27 cellular contexts compared by ENCODE assay signal in the genomic region with DNA sequence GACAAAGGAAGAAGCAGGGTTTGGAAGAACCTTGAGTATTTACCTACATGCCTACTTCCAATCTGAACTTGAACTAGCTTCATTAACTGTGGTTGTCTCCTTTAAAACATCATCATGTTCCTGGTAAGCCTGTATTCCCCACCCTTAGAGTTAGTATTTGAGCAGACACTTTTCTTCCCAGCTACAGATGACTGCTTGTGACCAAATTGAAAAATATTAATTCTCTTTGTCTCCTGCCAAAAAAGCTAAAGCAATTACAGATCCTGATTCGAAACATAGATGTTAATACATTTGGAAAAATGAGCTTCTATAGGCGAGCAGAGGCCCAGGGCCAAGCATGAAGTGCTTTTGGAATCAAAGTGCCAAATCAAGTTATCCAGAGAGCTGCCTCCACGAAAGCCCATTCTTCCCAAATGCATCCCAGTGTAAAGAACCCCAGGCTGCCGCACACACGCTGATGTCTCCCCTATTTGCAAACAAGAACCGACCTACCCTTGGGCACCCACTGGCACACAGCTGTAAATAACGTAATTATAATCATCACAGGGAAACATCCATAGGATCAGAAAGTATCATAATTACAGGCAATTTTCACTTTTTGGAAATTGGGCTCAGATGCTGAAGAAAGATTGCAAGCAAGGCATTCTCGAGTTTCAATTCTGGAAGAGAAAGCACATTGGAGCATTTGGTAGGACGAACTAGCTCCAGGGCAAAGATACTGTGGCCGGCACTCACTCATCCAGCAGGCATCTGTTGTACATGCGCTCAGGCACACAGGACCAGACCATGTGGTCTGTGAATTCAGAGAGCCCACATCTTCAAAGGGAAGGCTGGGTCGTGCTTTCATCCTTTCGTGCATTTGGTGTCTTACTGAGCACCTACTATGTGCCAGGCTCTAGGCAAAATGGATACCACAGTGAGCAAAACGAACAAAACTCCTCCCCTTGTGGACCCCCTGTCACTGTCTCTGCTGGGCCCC. TPM values are rescaled to one million over a fixed set of nuclear protein-coding genes. Genes with fewer than 3 reads are reported as not detected.
"Had no signal": no experiment of that assay in that cellular context is flagged by ENCODE, and none has a peak within 500 bp of the region (broad histone marks: within the 10 kb centered on the region; RNA-seq: fewer than 3 reads in every experiment).

No MANE protein-coding gene starts in this region.

- H3K27ac Mint-ChIP-seq: activated T-cell treated with anti-CD3 and anti-CD28 coated beads, Interleukin-2, amount 50 U/mL, for 72 hours; naive thymus-derived CD8-positive, alpha-beta T cell; stimulated activated naive CD8-positive, alpha-beta T cell treated with anti-CD3 and anti-CD28 coated beads, Interleukin-15, amount 100 ng/mL, for 72 hours had no signal

- H3K4me3 ChIP-seq: breast epithelium, esophagus muscularis mucosa, lower lobe of right lung, right lobe of liver, upper lobe of left lung had no signal

- H3K9me3 ChIP-seq: breast epithelium, esophagus muscularis mucosa, lower lobe of right lung, neutrophil, right lobe of liver, upper lobe of left lung had no signal

- H3K79me2 ChIP-seq: parathyroid adenoma had no signal

- H3K4me3 Mint-ChIP-seq: activated T-cell treated with anti-CD3 and anti-CD28 coated beads, Interleukin-2, amount 50 U/mL, for 72 hours; naive thymus-derived CD8-positive, alpha-beta T cell; stimulated activated naive CD8-positive, alpha-beta T cell treated with anti-CD3 and anti-CD28 coated beads, Interleukin-15, amount 100 ng/mL, for 72 hours had no signal

- H3K27ac ChIP-seq: breast epithelium, esophagus muscularis mucosa, foreskin keratinocyte, lower lobe of right lung, neutrophil, parathyroid adenoma, right lobe of liver, upper lobe of left lung, WERI-Rb-1 had no signal

- H3K4me1 Mint-ChIP-seq: naive thymus-derived CD8-positive, alpha-beta T cell; stimulated activated naive CD8-positive, alpha-beta T cell treated with anti-CD3 and anti-CD28 coated beads, Interleukin-15, amount 100 ng/mL, for 72 hours had no signal

- DNase-seq: activated CD4-positive, alpha-beta T cell treated with anti-CD3 and anti-CD28 coated beads for 1 hour; activated effector memory CD4-positive, alpha-beta T cell treated with anti-CD3 and anti-CD28 coated beads, Interleukin-2, amount 50 U/mL, for 16 hours; activated naive CD4-positive, alpha-beta T cell treated with anti-CD3 and anti-CD28 coated beads, Interleukin-2, amount 50 U/mL, for 16 hours; activated T-cell treated with anti-CD3 and anti-CD28 coated beads, Interleukin-2, amount 50 U/mL, for 72 hours; cerebellar nuclear complex; cortex of kidney; effector CD8-positive, alpha-beta T cell; foreskin keratinocyte; glutamatergic neuron; hippocampal formation; islet precursor cell; lower lobe of right lung; naive thymus-derived CD8-positive, alpha-beta T cell; right lobe of liver; small intestine; stimulated activated CD4-positive, alpha-beta T cell treated with anti-CD3 and anti-CD28 coated beads, Interleukin-15, amount 100 ng/mL, for 24 hours; stimulated activated CD4-positive, alpha-beta T cell treated with anti-CD3 and anti-CD28 coated beads, Interleukin-2, amount 100 ng/mL, for 48 hours; stimulated activated naive CD8-positive, alpha-beta T cell treated with anti-CD3 and anti-CD28 coated beads, Interleukin-15, amount 100 ng/mL, for 72 hours; T-helper 2 cell; upper lobe of left lung; WERI-Rb-1 had no signal

- H3K9me3 Mint-ChIP-seq: activated T-cell treated with anti-CD3 and anti-CD28 coated beads, Interleukin-2, amount 50 U/mL, for 72 hours; naive thymus-derived CD8-positive, alpha-beta T cell; stimulated activated naive CD8-positive, alpha-beta T cell treated with anti-CD3 and anti-CD28 coated beads, Interleukin-15, amount 100 ng/mL, for 72 hours had no signal

- H3K36me3 ChIP-seq: breast epithelium, esophagus muscularis mucosa, lower lobe of right lung, neutrophil, right lobe of liver, upper lobe of left lung, WERI-Rb-1 had no signal

- H2AFZ ChIP-seq: parathyroid adenoma had no signal

- H3K4me1 ChIP-seq: breast epithelium, foreskin keratinocyte, lower lobe of right lung, parathyroid adenoma, right lobe of liver, upper lobe of left lung had no signal

- H3K27me3 ChIP-seq: breast epithelium, esophagus muscularis mucosa, neutrophil, right lobe of liver, upper lobe of left lung had no signal

- H3K36me3 Mint-ChIP-seq: naive thymus-derived CD8-positive, alpha-beta T cell had no signal

- H3K9ac ChIP-seq: parathyroid adenoma had no signal

- ATAC-seq: activated T-cell treated with anti-CD3 and anti-CD28 coated beads, Interleukin-2, amount 50 U/mL, for 72 hours; foreskin keratinocyte; lower lobe of right lung; naive thymus-derived CD8-positive, alpha-beta T cell; right lobe of liver; stimulated activated naive CD8-positive, alpha-beta T cell treated with anti-CD3 and anti-CD28 coated beads, Interleukin-15, amount 100 ng/mL, for 72 hours had no signal

- FAIRE-seq: astrocyte, small intestine had no signal

RNA-seq across cellular contexts. Expression of gene BMP7, which starts 46.0 kb away (rescaled TPM):
- total RNA-seq: activated CD8-positive, alpha-beta memory T cell treated with anti-CD3 and anti-CD28 coated beads for 36 hours; foreskin keratinocyte; naive thymus-derived CD8-positive, alpha-beta T cell; right lobe of liver had no signal
- polyA plus RNA-seq: foreskin keratinocyte; naive thymus-derived CD8-positive, alpha-beta T cell had no signal
